Comparison of ENCODE assay signal across 8 cellular contexts in genomic region chr11:124586247-124586860, GRCh38. TPM values are rescaled to one million over a fixed set of nuclear protein-coding genes. Genes with fewer than 3 reads are reported as not detected.
DNase-seq lines count a peak whose midpoint lies in the region; ATAC-seq and TF ChIP-seq lines count a peak whose summit lies in the region.

No MANE protein-coding gene starts in this region.

- H3K27me3 Mint-ChIP-seq in nephron (ENCODE audit: low read depth): no peaks in the 10 kb centered on the region

- intact Hi-C loops in uterus (cut with DNase I; ENCODE audit: low total_unique reads): no loop called here

- H3K27ac ChIP-seq in HEK293 (ENCODE audit: extremely low read depth, low read depth, low read length) (no peak overlapping the region), uterus (no peak overlapping the region)

- H3K27ac Mint-ChIP-seq in nephron: no peak overlapping the region

- ATAC-seq in GM21619 (IDR thresholded peaks at IDR 0.05; ENCODE audit: unreplicated experiment): no peak

- peak; percentile 22 for DNase-seq in DMS153 (lab: John Stamatoyannopoulos, UW)
- peak; percentile 31 for DNase-seq in NCI-H345 (lab: John Stamatoyannopoulos, UW)
- peak; percentile 31 for DNase-seq in activated CD4-positive, alpha-beta T cell treated with anti-CD3 and anti-CD28 coated beads, Interleukin-2, amount 50 U/mL, for 1 hour
- peak; percentile 56 to 78 for DNase-seq in erythroblast (lab: John Stamatoyannopoulos, UW)
- peak in 1 of 2 donors; percentile 18 for DNase-seq in uterus

- H3K9me3 Mint-ChIP-seq in nephron: no peaks in the 10 kb centered on the region

- H3K4me3 Mint-ChIP-seq in nephron: no peak overlapping the region

- H3K9me3 ChIP-seq in HEK293 (ENCODE audit: control insufficient read depth, insufficient read depth, low read depth, low read length) (no peaks in the 10 kb centered on the region), uterus (no peaks in the 10 kb centered on the region)

- H3K27me3 ChIP-seq in uterus: no peaks in the 10 kb centered on the region

- POLR2A ChIA-PET in HEK293 (lab: Yijun Ruan, JAX): no interaction called here

- no peak for TF ChIP-seq POLR2A in erythroblast (IDR thresholded peaks at IDR 0.05; ENCODE audit: low read length)
- no peak for TF ChIP-seq POLR2A in uterus (IDR thresholded peaks at IDR 0.05)

- H3K4me1 Mint-ChIP-seq in nephron: no peaks in the 10 kb centered on the region

- TF ChIP-seq CTCF in HEK293 (tag by site-specific recombination; IDR thresholded peaks at IDR 0.05) (no peak), nephron (IDR thresholded peaks at IDR 0.05; ENCODE audit: unreplicated experiment in 3 of 3) (peak; percentile 56 to 64 (median 60)), uterus (IDR thresholded peaks at IDR 0.05) (peak in 3 of 4 experiments; percentile 25 to 40 (median 36))

- H3K36me3 ChIP-seq in HEK293 (ENCODE audit: control insufficient read depth in 2 of 2, insufficient read depth in 1 of 2, low read length in 2 of 2) (no peaks in the 10 kb centered on the region), uterus (no peaks in the 10 kb centered on the region)

- H3K4me1 ChIP-seq in HEK293 (ENCODE audit: control insufficient read depth, insufficient read depth, low read length) (no peaks in the 10 kb centered on the region), uterus (no peaks in the 10 kb centered on the region)

- H3K4me3 ChIP-seq in HEK293 (ENCODE audit: low read depth, low read length) (no peak overlapping the region), uterus (no peak overlapping the region)

- CTCF ChIA-PET in HEK293 (lab: Yijun Ruan, JAX): interaction anchor here (0.6 to 2.5 kb wide), 15 partner anchors 9 to 517 kb away, joined by 3 to 32 read pairs (median 4); no protein-coding TSS in a partner anchor

- no peaks in the 10 kb centered on the region for H3K36me3 Mint-ChIP-seq in nephron (ENCODE audit: low read depth)

TF ChIP-seq in HEK293, 187 proteins besides CTCF, POLR2A, EP300 and RAD21:
- TF ChIP-seq GLIS2 (tag by site-specific recombination; IDR thresholded peaks at IDR 0.05): no peak
- TF ChIP-seq ZFP41 (tag by site-specific recombination; IDR thresholded peaks at IDR 0.05; ENCODE audit: borderline replicate concordance): no peak
- no peak for TF ChIP-seq ZNF292 (tag by site-specific recombination; IDR thresholded peaks at IDR 0.05; ENCODE audit: borderline replicate concordance, low read depth)
- TF ChIP-seq ZNF654 (tag by site-specific recombination; IDR thresholded peaks at IDR 0.05; ENCODE audit: low read depth): peak; percentile 34; the same call in 1 of the 2 replicates
- TF ChIP-seq ZNF473 (tag by site-specific recombination; IDR thresholded peaks at IDR 0.05): no peak
- no peak for TF ChIP-seq ZBTB8A (tag by site-specific recombination; IDR thresholded peaks at IDR 0.05)
- no peak for TF ChIP-seq ZBTB26 (tag by site-specific recombination; optimal IDR thresholded peaks at IDR 0.05)
- TF ChIP-seq, protein P1, sequence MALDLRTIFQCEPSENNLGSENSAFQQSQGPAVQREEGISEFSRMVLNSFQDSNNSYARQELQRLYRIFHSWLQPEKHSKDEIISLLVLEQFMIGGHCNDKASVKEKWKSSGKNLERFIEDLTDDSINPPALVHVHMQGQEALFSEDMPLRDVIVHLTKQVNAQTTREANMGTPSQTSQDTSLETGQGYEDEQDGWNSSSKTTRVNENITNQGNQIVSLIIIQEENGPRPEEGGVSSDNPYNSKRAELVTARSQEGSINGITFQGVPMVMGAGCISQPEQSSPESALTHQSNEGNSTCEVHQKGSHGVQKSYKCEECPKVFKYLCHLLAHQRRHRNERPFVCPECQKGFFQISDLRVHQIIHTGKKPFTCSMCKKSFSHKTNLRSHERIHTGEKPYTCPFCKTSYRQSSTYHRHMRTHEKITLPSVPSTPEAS (tag by site-specific recombination; IDR thresholded peaks at IDR 0.05): no peak

RNA-seq across cellular contexts. Expression of gene OR8A1, which starts 16.6 kb away (rescaled TPM):
- not detected for total RNA-seq in uterus

RNA-seq across cellular contexts. Expression of gene PANX3, which starts 24.9 kb away (rescaled TPM):
- not detected for total RNA-seq in uterus

RNA-seq across cellular contexts. Expression of gene TBRG1, which starts 36.3 kb away (rescaled TPM):
- 10 to 100 TPM; 25.4 to 61.0 (median 38.9) TPM for total RNA-seq in uterus

RNA-seq across cellular contexts. Expression of gene OR8B12, which starts 42.9 kb away (rescaled TPM):
- not detected for total RNA-seq in uterus
